7 cellular contexts compared by ENCODE assay signal in the genomic region with DNA sequence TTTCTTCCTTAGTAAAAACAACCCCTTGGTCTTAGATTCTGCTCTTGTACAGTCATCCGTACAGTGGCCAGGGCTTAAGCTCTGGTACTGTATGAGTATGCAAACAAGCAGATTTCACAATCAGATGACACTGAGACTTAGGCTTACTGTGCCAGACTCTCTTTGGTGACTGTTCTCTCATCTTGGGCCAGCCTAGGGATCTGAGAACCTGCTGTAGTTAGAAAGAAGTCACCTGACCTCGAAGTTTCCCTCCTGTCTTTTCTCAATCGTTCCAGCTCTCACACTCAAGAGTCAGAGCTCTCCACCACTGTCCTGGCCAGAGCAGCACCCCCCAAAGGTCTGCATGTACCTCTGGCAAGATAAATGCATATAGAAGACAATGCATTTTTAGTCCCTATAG.
DNase-seq lines count a peak whose midpoint lies in the region; ATAC-seq, FAIRE-seq and TF ChIP-seq lines count a peak whose summit lies in the region.

No MANE protein-coding gene starts in this region.

- 46% methylated on average over 3 of the region's 3 CpGs for WGBS in esophagus muscularis mucosa

- H3K27ac ChIP-seq in esophagus muscularis mucosa (replicated peaks in 1 of 4) = no peak overlapping the region

- H3K36me3 ChIP-seq in bronchial epithelial cell (ENCODE audit: control insufficient read depth, insufficient read depth, low read length) = no peaks in the 10 kb centered on the region
- no peaks in the 10 kb centered on the region for H3K36me3 ChIP-seq in esophagus muscularis mucosa

- no peaks in the 10 kb centered on the region for H3K27me3 Mint-ChIP-seq in mesothelial cell of epicardium (ENCODE audit: low read depth)

- H3K27ac Mint-ChIP-seq in mesothelial cell of epicardium = peak overlapping the region; percentile 61

- no peak for TF ChIP-seq EP300 in esophagus muscularis mucosa (IDR thresholded peaks at IDR 0.05)

- TF ChIP-seq POLR2A in esophagus muscularis mucosa (IDR thresholded peaks at IDR 0.05; ENCODE audit: low read depth) = no peak

- ATAC-seq in GM19025 (IDR thresholded peaks at IDR 0.05; ENCODE audit: low read depth, unreplicated experiment) = peak; percentile 61

- H3K4me3 Mint-ChIP-seq in mesothelial cell of epicardium = no peak overlapping the region

- no peak for TF ChIP-seq CTCF in bronchial epithelial cell (IDR thresholded peaks at IDR 0.05; ENCODE audit: insufficient read depth, low read length, severe bottlenecking)
- no peak for TF ChIP-seq CTCF in mesothelial cell of epicardium (IDR thresholded peaks at IDR 0.05; ENCODE audit: unreplicated experiment)
- no peak for TF ChIP-seq CTCF in esophagus muscularis mucosa (IDR thresholded peaks at IDR 0.05)

- DNase-seq in HT1080 (ENCODE audit: low read depth) = peak; percentile 45
- DNase-seq in bronchial epithelial cell (ENCODE audit: low read depth) = peak; percentile 76
- no peak for DNase-seq in mesothelial cell of epicardium (ENCODE audit: low spot score in 2 of 2, unreplicated experiment in 2 of 2)
- no peak for DNase-seq in HTR-8/SVneo (ENCODE audit: insufficient read length, low spot score)
- DNase-seq in esophagus muscularis mucosa (ENCODE audit: extremely low spot score) = no peak
- DNase-seq in NCI-H1105 treated with DMSO at 0.1 percent for 48 hours (lab: John Stamatoyannopoulos, UW) = no peak

- H3K36me3 Mint-ChIP-seq in mesothelial cell of epicardium = no peaks in the 10 kb centered on the region

- no peaks in the 10 kb centered on the region for H3K9me3 ChIP-seq in esophagus muscularis mucosa

- no peaks in the 10 kb centered on the region for H3K27me3 ChIP-seq in bronchial epithelial cell (ENCODE audit: control insufficient read depth, insufficient read depth, low read length)
- peaks cover 0 to 5% (median 0%) of the 10 kb centered on the region in 4 donors for H3K27me3 ChIP-seq in esophagus muscularis mucosa

- no peak overlapping the region for H3K4me3 ChIP-seq in bronchial epithelial cell (ENCODE audit: low read depth, low read length)
- H3K4me3 ChIP-seq in esophagus muscularis mucosa = no peak overlapping the region

- no peak for FAIRE-seq in bronchial epithelial cell (lab: Jason Lieb, UNC)
- no peak for FAIRE-seq in HTR-8/SVneo (lab: Jason Lieb, UNC)

- H3K4me1 Mint-ChIP-seq in mesothelial cell of epicardium = peaks cover 93% of the 10 kb centered on the region

- intact Hi-C loops in esophagus muscularis mucosa (cut with DNase I) = loop anchor here (10.0 kb wide), 1 partner anchor 58 kb away; no protein-coding TSS in a partner anchor

- no peaks in the 10 kb centered on the region for H3K9me3 Mint-ChIP-seq in mesothelial cell of epicardium

- H3K4me1 ChIP-seq in esophagus muscularis mucosa = peaks cover 20 to 56% (median 36%) of the 10 kb centered on the region in 4 donors

Comparison
In these comparisons a context has a peak if more than half of its experiments do, and no peak if none do; other contexts are left out.
1. DNase-seq: peak in HT1080 (single experiment) and bronchial epithelial cell (single experiment); none in mesothelial cell of epicardium (0 of 2), HTR-8/SVneo (single experiment), esophagus muscularis mucosa (single experiment) and NCI-H1105 treated with DMSO at 0.1 percent for 48 hours (single experiment).